ENCODE assay signal across 8 cellular contexts in the genomic region with DNA sequence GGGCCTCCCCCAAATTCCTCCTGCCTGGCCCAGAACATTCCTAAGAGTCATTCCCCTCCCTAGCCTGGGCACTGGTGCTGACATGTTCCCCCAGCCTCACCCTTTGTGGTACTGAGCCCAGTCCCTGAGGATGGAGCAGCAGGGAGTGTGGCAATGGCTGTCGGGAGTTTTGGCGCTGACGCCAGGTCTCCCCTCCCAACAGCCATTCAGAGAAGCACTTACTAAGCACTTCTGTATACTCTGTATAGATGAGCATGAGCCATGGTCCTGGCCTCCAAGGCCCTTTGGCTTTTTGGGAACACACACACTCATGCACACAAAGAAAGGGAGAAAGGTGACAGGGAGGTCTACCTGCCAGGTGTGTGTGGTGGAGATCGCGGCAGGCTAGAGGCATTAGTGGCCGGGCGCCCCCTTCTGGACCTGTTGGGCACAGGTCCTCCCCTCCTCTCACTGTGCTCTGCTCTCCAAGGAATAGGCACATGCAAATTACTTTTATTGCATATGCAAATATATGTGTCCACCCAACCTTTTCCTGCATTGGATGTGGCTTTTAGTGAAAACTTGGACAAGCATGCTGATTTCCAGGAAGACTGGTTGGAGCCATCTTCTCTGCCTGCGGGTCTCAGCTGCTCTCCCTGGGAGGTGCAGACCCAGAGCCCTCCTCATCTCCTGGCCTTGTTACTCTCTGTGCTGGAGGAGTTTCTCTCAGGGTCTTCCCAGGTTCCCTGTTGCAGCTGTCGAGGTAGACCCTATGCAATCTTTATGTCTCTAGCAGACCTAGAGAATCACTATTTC. TPM values are rescaled to one million over a fixed set of nuclear protein-coding genes. Genes with fewer than 3 reads are reported as not detected.
DNase-seq lines count a peak whose midpoint lies in the region; ATAC-seq, FAIRE-seq and TF ChIP-seq lines count a peak whose summit lies in the region.

No MANE protein-coding gene starts in this region.

- intact Hi-C loops in right cardiac atrium (cut with DNase I) = loop anchor here in 2 of 4 donors (10.0 kb wide), 2 partner anchors 47 to 87 kb away; partner anchors contain the start of genes MINK1 (in 1 of the 2) and PSMB6 (in 1 of the 2)

- H3K36me3 ChIP-seq in CD4-positive, CD25-positive, alpha-beta regulatory T cell (ENCODE audit: control insufficient read depth, insufficient read depth, low read length) = peaks cover 49% of the 10 kb centered on the region
- peaks cover 7 to 30% of the 10 kb centered on the region in 2 donors for H3K36me3 ChIP-seq in small intestine (ENCODE audit: control insufficient read depth in 2 of 2, insufficient read depth in 2 of 2, low read length in 2 of 2)

- TF ChIP-seq CTCF in HFFc6 (IDR thresholded peaks at IDR 0.05) = peak; percentile 88

- H3K27ac ChIP-seq in CD4-positive, CD25-positive, alpha-beta regulatory T cell (ENCODE audit: insufficient read depth, low read length, poor library complexity, severe bottlenecking) = no peak overlapping the region
- H3K27ac ChIP-seq in right cardiac atrium (ENCODE audit: low read length) (no peak overlapping the region), small intestine (ENCODE audit: low read depth in 1 of 2, low read length in 1 of 2) (no peak overlapping the region)

- H3K9me3 ChIP-seq in CD4-positive, CD25-positive, alpha-beta regulatory T cell (ENCODE audit: control insufficient read depth in 2 of 2, low read length in 2 of 2) = no peaks in the 10 kb centered on the region
- no peaks in the 10 kb centered on the region for H3K9me3 ChIP-seq in right cardiac atrium (ENCODE audit: control insufficient read depth, low read length)
- no peaks in the 10 kb centered on the region for H3K9me3 ChIP-seq in small intestine (ENCODE audit: control insufficient read depth, low read depth)

- 30% methylated on average over 9 of the region's 9 CpGs for WGBS in right cardiac atrium
- 38 to 46% (median 43%) methylated on average over 9 of the region's 9 CpGs for WGBS in small intestine, 3 donors

- peak overlapping the region in 1 of 3 donors; percentile 55 for H3K27ac Mint-ChIP-seq in CD4-positive, CD25-positive, alpha-beta regulatory T cell
- no peak overlapping the region for H3K27ac Mint-ChIP-seq in HFFc6

- no peaks in the 10 kb centered on the region for H3K27me3 Mint-ChIP-seq in CD4-positive, CD25-positive, alpha-beta regulatory T cell
- H3K27me3 Mint-ChIP-seq in HFFc6 (ENCODE audit: insufficient read depth) = no peaks in the 10 kb centered on the region; the same call in 1 of the 2 replicates

- H3K4me3 ChIP-seq in CD4-positive, CD25-positive, alpha-beta regulatory T cell (ENCODE audit: low read depth, low read length) = no peak overlapping the region
- H3K4me3 ChIP-seq in right cardiac atrium (ENCODE audit: low read length) = no peak overlapping the region
- no peak overlapping the region for H3K4me3 ChIP-seq in small intestine (ENCODE audit: low read depth in 1 of 2, low read length in 2 of 2)

- no peaks in the 10 kb centered on the region for H3K4me1 ChIP-seq in CD4-positive, CD25-positive, alpha-beta regulatory T cell (ENCODE audit: control insufficient read depth, insufficient read depth, low read length, poor library complexity, severe bottlenecking)
- no peaks in the 10 kb centered on the region for H3K4me1 ChIP-seq in right cardiac atrium (ENCODE audit: control insufficient read depth, insufficient read depth, low read length)
- H3K4me1 ChIP-seq in small intestine (ENCODE audit: control insufficient read depth in 2 of 2, insufficient read depth in 1 of 2, low read depth in 1 of 2, low read length in 1 of 2) = no peaks in the 10 kb centered on the region

- no peaks in the 10 kb centered on the region for H3K9me3 Mint-ChIP-seq in CD4-positive, CD25-positive, alpha-beta regulatory T cell
- no peaks in the 10 kb centered on the region for H3K9me3 Mint-ChIP-seq in HFFc6

- peaks cover 14% of the 10 kb centered on the region for H3K36me3 Mint-ChIP-seq in CD4-positive, CD25-positive, alpha-beta regulatory T cell
- H3K36me3 Mint-ChIP-seq in HFFc6 (ENCODE audit: low read depth) = no peaks in the 10 kb centered on the region

- DNase-seq in CD4-positive, CD25-positive, alpha-beta regulatory T cell = peak; percentile 36 to 70 (median 64)
- DNase-seq in HFFc6 (peak; percentile 5), amniotic epithelial cell (ENCODE audit: low read depth) (peak; percentile 37), right cardiac atrium (peak; percentile 65 to 81 (median 74)), small intestine (peak; percentile 79)

- no peak overlapping the region for H3K4me3 Mint-ChIP-seq in CD4-positive, CD25-positive, alpha-beta regulatory T cell
- no peak overlapping the region for H3K4me3 Mint-ChIP-seq in HFFc6

- ATAC-seq in CD4-positive, CD25-positive, alpha-beta regulatory T cell (ENCODE audit: low read depth in 2 of 2) = peak; percentile 71 to 80
- ATAC-seq in SK-N-SH treated with all-trans-retinoic acid at 6 μM for 48 hours (peak; percentile 92), right cardiac atrium (peak; percentile 60 to 72), HG03469 (IDR thresholded peaks at IDR 0.05; ENCODE audit: unreplicated experiment) (no peak), GM21515 (IDR thresholded peaks at IDR 0.05; ENCODE audit: unreplicated experiment) (no peak)

- peaks cover 0 to 5% (median 2%) of the 10 kb centered on the region in 4 donors for H3K4me1 Mint-ChIP-seq in CD4-positive, CD25-positive, alpha-beta regulatory T cell
- no peaks in the 10 kb centered on the region; the same call in 1 of the 2 replicates for H3K4me1 Mint-ChIP-seq in HFFc6 (ENCODE audit: low read depth)

- no peak for FAIRE-seq in small intestine (lab: Jason Lieb, UNC)

- no peaks in the 10 kb centered on the region for H3K27me3 ChIP-seq in CD4-positive, CD25-positive, alpha-beta regulatory T cell (ENCODE audit: control insufficient read depth, insufficient read depth, low read length)
- H3K27me3 ChIP-seq in right cardiac atrium (ENCODE audit: control insufficient read depth, insufficient read depth) (no peaks in the 10 kb centered on the region), small intestine (ENCODE audit: control insufficient read depth in 2 of 2, insufficient read depth in 2 of 2, low read length in 2 of 2) (no peaks in the 10 kb centered on the region)

TF ChIP-seq in SK-N-SH treated with all-trans-retinoic acid at 6 μM for 48 hours, 23 proteins besides CTCF, POLR2A, EP300 and RAD21 (continues in another document):
- no peak for TF ChIP-seq ZFP30 (CRISPR knock-in tag; IDR thresholded peaks at IDR 0.05)
- no peak for TF ChIP-seq PPARA (CRISPR knock-in tag; IDR thresholded peaks at IDR 0.05; ENCODE audit: borderline replicate concordance)
- no peak for TF ChIP-seq ISL1 (CRISPR knock-in tag; IDR thresholded peaks at IDR 0.05)
- no peak for TF ChIP-seq GLIS3 (CRISPR knock-in tag; IDR thresholded peaks at IDR 0.05)
- TF ChIP-seq ESRRG (CRISPR knock-in tag; IDR thresholded peaks at IDR 0.05) = no peak
- TF ChIP-seq SNAI2 (CRISPR knock-in tag; IDR thresholded peaks at IDR 0.05) = no peak
- TF ChIP-seq OSR1 (CRISPR knock-in tag; IDR thresholded peaks at IDR 0.05) = no peak

RNA-seq across cellular contexts. Expression of gene C17orf107, which starts 17.4 kb away (rescaled TPM):
- total RNA-seq in CD4-positive, CD25-positive, alpha-beta regulatory T cell = 45.6 TPM
- 1 to 10 TPM; 1.1 to 1.5 (median 1.3) TPM for polyA plus RNA-seq in CD4-positive, CD25-positive, alpha-beta regulatory T cell
- 1 to 10 TPM in 4 of 6 experiments, under 1 TPM in 2; 0.95 to 1.6 (median 1.4) TPM for total RNA-seq in HFFc6 (2021; fragmentation: NEBNext Ultra II Directional; extraction: Animal tissue kit (Norgen Biotek cat#: 25700))
- 1 to 10 TPM; 2.7 to 3.3 (median 2.8) TPM for total RNA-seq in right cardiac atrium
- 3.6 TPM for polyA plus RNA-seq in right cardiac atrium
- polyA plus RNA-seq in small intestine = 1 to 10 TPM in 1 of 3 donors, under 1 TPM in 2; 0.45 to 2.2 (median 0.81) TPM

RNA-seq across cellular contexts. Expression of gene CHRNE, which starts 20.9 kb away (rescaled TPM):
- total RNA-seq in CD4-positive, CD25-positive, alpha-beta regulatory T cell = 3.8 TPM
- polyA plus RNA-seq in CD4-positive, CD25-positive, alpha-beta regulatory T cell = under 1 TPM in 2 of 4 donors, not detected in 2; 0.15 to 0.25 TPM
- total RNA-seq in HFFc6 (2021; fragmentation: NEBNext Ultra II Directional; extraction: Animal tissue kit (Norgen Biotek cat#: 25700)) = under 1 TPM in 3 of 6 experiments, not detected in 3; 0.07 to 0.15 (median 0.07) TPM
- total RNA-seq in right cardiac atrium = 100 to 1,000 TPM in 1 of 4 donors, 10 to 100 TPM in 3; 57.6 to 106 (median 68.9) TPM
- polyA plus RNA-seq in right cardiac atrium (63.6 TPM), small intestine (under 1 TPM; 0.27 to 0.66 (median 0.45) TPM)

RNA-seq across cellular contexts. Expression of gene MINK1, which starts 48.8 kb away (rescaled TPM):
- total RNA-seq in CD4-positive, CD25-positive, alpha-beta regulatory T cell = 235 TPM
- 10 to 100 TPM in 3 of 4 donors, 1 to 10 TPM in 1; 9.4 to 13.4 (median 11.6) TPM for polyA plus RNA-seq in CD4-positive, CD25-positive, alpha-beta regulatory T cell
- 10 to 100 TPM; 68.5 to 82.4 (median 71.6) TPM for total RNA-seq in HFFc6 (2021; fragmentation: NEBNext Ultra II Directional; extraction: Animal tissue kit (Norgen Biotek cat#: 25700))
- total RNA-seq in right cardiac atrium = 10 to 100 TPM; 44.5 to 54.7 (median 49.3) TPM
- 31.1 TPM for polyA plus RNA-seq in right cardiac atrium
- polyA plus RNA-seq in small intestine = 10 to 100 TPM; 49.2 to 69.1 (median 60.2) TPM

RNA-seq across cellular contexts. Expression of gene GP1BA, which starts 50.1 kb away (rescaled TPM):
- 1.9 TPM for total RNA-seq in CD4-positive, CD25-positive, alpha-beta regulatory T cell
- under 1 TPM in 2 of 4 donors, not detected in 2; 0.07 to 0.22 TPM for polyA plus RNA-seq in CD4-positive, CD25-positive, alpha-beta regulatory T cell
- not detected for total RNA-seq in HFFc6 (2021; fragmentation: NEBNext Ultra II Directional; extraction: Animal tissue kit (Norgen Biotek cat#: 25700))
- under 1 TPM in 1 of 4 donors, not detected in 3; 0.23 TPM for total RNA-seq in right cardiac atrium
- polyA plus RNA-seq in right cardiac atrium (0.16 TPM), small intestine (under 1 TPM in 1 of 3 donors, not detected in 2; 0.06 TPM)

RNA-seq across cellular contexts. Expression of gene SLC25A11, which starts 57.9 kb away (rescaled TPM):
- 22.6 TPM for total RNA-seq in CD4-positive, CD25-positive, alpha-beta regulatory T cell
- polyA plus RNA-seq in CD4-positive, CD25-positive, alpha-beta regulatory T cell = 10 to 100 TPM; 69.3 to 78.4 (median 74.4) TPM
- 10 to 100 TPM; 61.9 to 78.6 (median 64.4) TPM for total RNA-seq in HFFc6 (2021; fragmentation: NEBNext Ultra II Directional; extraction: Animal tissue kit (Norgen Biotek cat#: 25700))
- 100 to 1,000 TPM; 162 to 230 (median 202) TPM for total RNA-seq in right cardiac atrium
- polyA plus RNA-seq in right cardiac atrium (200 TPM), small intestine (10 to 100 TPM; 55.1 to 79.2 (median 66.4) TPM)

Comparison
In these comparisons a context has a peak if more than half of its experiments do, and no peak if none do; other contexts are left out.
1. ATAC-seq: peak in CD4-positive, CD25-positive, alpha-beta regulatory T cell (2 of 2), SK-N-SH treated with all-trans-retinoic acid at 6 μM for 48 hours (single experiment) and right cardiac atrium (2 of 2); none in HG03469 (single experiment) and GM21515 (single experiment).
2. DNase-seq: peak in every context shown above with its lines; median percentile 79 in small intestine; 74 in right cardiac atrium; 64 in CD4-positive, CD25-positive, alpha-beta regulatory T cell; 37 in amniotic epithelial cell; 5 in HFFc6.
3. RNA of gene C17orf107, which starts 17.4 kb away (total RNA-seq): 45.6 TPM in CD4-positive, CD25-positive, alpha-beta regulatory T cell (single experiment); 2.7 to 3.3 TPM in right cardiac atrium and 0.95 to 1.6 TPM in HFFc6; every median in the first group is over 10 times any median in the second.
4. RNA of gene CHRNE, which starts 20.9 kb away (total RNA-seq): 57.6 to 106 TPM in right cardiac atrium; 3.8 TPM in CD4-positive, CD25-positive, alpha-beta regulatory T cell (single experiment) and 0.07 to 0.15 TPM in HFFc6; every median in the first group is over 10 times any median in the second.